ENCODE assay signal across 23 cellular contexts in genomic region chr19:16159655-16160054, GRCh38. TPM values are rescaled to one million over a fixed set of nuclear protein-coding genes. Genes with fewer than 3 reads are reported as not detected.
"Had no signal": no experiment of that assay in that cellular context is flagged by ENCODE, and none has a peak within 500 bp of the region (broad histone marks: within the 10 kb centered on the region; RNA-seq: fewer than 3 reads in every experiment).

No MANE protein-coding gene starts in this region.

- H3K36me3 Mint-ChIP-seq: brain had no signal

- FAIRE-seq: astrocyte had no signal

- H3K9me3 Mint-ChIP-seq: activated naive CD4-positive, alpha-beta T cell treated with anti-CD3 and anti-CD28 coated beads for 36 hours; activated T-helper 17 cell treated with anti-CD3 and anti-CD28 coated beads, Interleukin-2, amount 50 U/mL, for 72 hours; central memory CD8-positive, alpha-beta T cell had no signal

- H3K4me1 Mint-ChIP-seq: brain had no signal

- H3K27ac Mint-ChIP-seq: activated naive CD4-positive, alpha-beta T cell treated with anti-CD3 and anti-CD28 coated beads for 36 hours; activated naive CD8-positive, alpha-beta T cell; brain; T-helper 17 cell had no signal

- H3K27me3 Mint-ChIP-seq: activated naive CD8-positive, alpha-beta T cell; activated T-helper 17 cell treated with anti-CD3 and anti-CD28 coated beads, Interleukin-2, amount 50 U/mL, for 72 hours; central memory CD8-positive, alpha-beta T cell; T-helper 17 cell had no signal

- H3K9ac ChIP-seq: KMS-11 had no signal

- H3K27ac ChIP-seq: KMS-11 had no signal

- DNase-seq: activated CD4-positive, alpha-beta T cell treated with anti-CD3 and anti-CD28 coated beads, Interleukin-2, amount 50 U/mL, for 1 hour; activated CD4-positive, CD25-positive, alpha-beta regulatory T cell; activated gamma-delta T cell; activated naive CD4-positive, alpha-beta T cell treated with anti-CD3 and anti-CD28 coated beads for 36 hours; activated T-cell treated with anti-CD3 and anti-CD28 coated beads for 4 hours; activated T-cell treated with anti-CD3 and anti-CD28 coated beads, Interleukin-2, amount 50 U/mL, for 48 hours; amygdala; NCI-H1105 treated with DMSO at 0.1 percent for 48 hours; NCI-H1436 treated with DMSO at 0.1 percent for 48 hours; NCI-H187; NCI-H2081; NCI-H446; NCI-H524; SIG-M5; T-helper 17 cell; T-helper 9 cell had no signal

- H3K4me3 Mint-ChIP-seq: activated naive CD4-positive, alpha-beta T cell treated with anti-CD3 and anti-CD28 coated beads for 36 hours; activated naive CD8-positive, alpha-beta T cell; brain; central memory CD8-positive, alpha-beta T cell; T-helper 17 cell had no signal

- H3K4me2 ChIP-seq: KMS-11 had no signal

RNA-seq across cellular contexts. Expression of gene CIB3, which starts 13.7 kb away (rescaled TPM):
- total RNA-seq: activated naive CD4-positive, alpha-beta T cell treated with anti-CD3 and anti-CD28 coated beads for 36 hours; astrocyte; MCF 10A; T-helper 17 cell had no signal

RNA-seq across cellular contexts. Expression of gene HSH2D, which starts 16.2 kb away (rescaled TPM):
- total RNA-seq: astrocyte had no signal
